In genomic region chr7:74527842-74528241, GRCh38 we compare ENCODE assay signal across 23 cellular contexts.
DNase-seq lines count a peak whose midpoint lies in the region; ATAC-seq and TF ChIP-seq lines count a peak whose summit lies in the region.
"Had no signal": no experiment of that assay in that cellular context is flagged by ENCODE, and none has a peak within 500 bp of the region (broad histone marks: within the 10 kb centered on the region; RNA-seq: fewer than 3 reads in every experiment).

No MANE protein-coding gene starts in this region.

- TF ChIP-seq EP300 in transverse colon (IDR thresholded peaks at IDR 0.05; ENCODE audit: low read depth), result no peak

- ATAC-seq in sciatic nerve, result no peak
- ATAC-seq: stimulated activated naive CD8-positive, alpha-beta T cell treated with anti-CD3 and anti-CD28 coated beads, Interleukin-15, Interleukin-2, amounts not matched to agents 100 U/mL and 50 U/mL, for 24 hours had no signal

- no peak for TF ChIP-seq CTCF in transverse colon (IDR thresholded peaks at IDR 0.05)

- H3K4me1 ChIP-seq in esophagus (ENCODE audit: control insufficient read depth in 2 of 2, insufficient read depth in 2 of 2, low read length in 1 of 2), result peaks cover 6 to 15% of the 10 kb centered on the region in 2 donors
- H3K4me1 ChIP-seq in transverse colon, result peaks cover 6 to 22% (median 17%) of the 10 kb centered on the region in 4 donors
- H3K4me1 ChIP-seq: esophagus muscularis mucosa had no signal

- in situ Hi-C loops in transverse colon (cut with MboI; ENCODE audit: low pct_ligation_motif_present in 1 of 4, low pct_unique_long_range_greater_than_20kb in 1 of 4, low sequenced_read_pairs in 3 of 4), result no loop called here

- H3K4me3 ChIP-seq in esophagus (ENCODE audit: low read depth in 1 of 2, low read length in 2 of 2), result no peak overlapping the region
- H3K4me3 ChIP-seq in transverse colon, result no peak overlapping the region
- H3K4me3 ChIP-seq: BLaER1, dorsolateral prefrontal cortex, esophagus muscularis mucosa, lung had no signal

- H3K27me3 ChIP-seq in esophagus (ENCODE audit: control insufficient read depth in 1 of 2, insufficient read depth in 2 of 2, low read length in 2 of 2), result no peaks in the 10 kb centered on the region
- no peaks in the 10 kb centered on the region for H3K27me3 ChIP-seq in transverse colon
- H3K27me3 ChIP-seq: BLaER1, dorsolateral prefrontal cortex, esophagus muscularis mucosa, neutrophil had no signal

- WGBS in esophagus, 2 donors, result 54 to 55% methylated on average over 7 of the region's 7 CpGs
- WGBS in transverse colon (ENCODE audit: low coverage in 1 of 2), 2 donors, result 40 to 50% methylated on average over 3 to 7 of the region's 7 CpGs

- H3K36me3 ChIP-seq in esophagus (ENCODE audit: control insufficient read depth in 2 of 2, insufficient read depth in 2 of 2, low read length in 1 of 2), result peaks cover 0 to 15% of the 10 kb centered on the region in 2 donors
- H3K36me3 ChIP-seq in transverse colon, result no peaks in the 10 kb centered on the region
- H3K36me3 ChIP-seq: neutrophil had no signal

- H3K27ac ChIP-seq in esophagus (ENCODE audit: low read depth in 2 of 2, low read length in 1 of 2), result peak overlapping the region; percentile 94 to 95
- peak overlapping the region; percentile 73 to 87 (median 82) for H3K27ac ChIP-seq in transverse colon
- H3K27ac ChIP-seq: BLaER1, dorsolateral prefrontal cortex, esophagus muscularis mucosa, neutrophil had no signal

- intact Hi-C loops in transverse colon (cut with DNase I; ENCODE audit: low total_unique reads) (no loop called here), sciatic nerve (cut with DNase I) (loop anchor here (5.0 kb wide), 1 partner anchor 221 kb away; no protein-coding TSS in a partner anchor)

- H3K9me3 ChIP-seq in esophagus (ENCODE audit: control insufficient read depth in 2 of 2, insufficient read depth in 1 of 2, low read depth in 1 of 2, low read length in 1 of 2) (no peaks in the 10 kb centered on the region), transverse colon (no peaks in the 10 kb centered on the region)
- H3K9me3 ChIP-seq: BLaER1, esophagus muscularis mucosa, neutrophil had no signal

- DNase-seq in NCI-H345 (lab: John Stamatoyannopoulos, UW), result peak; percentile 30
- no peak for DNase-seq in NCI-H345 treated with DMSO at 0.1 percent for 48 hours (lab: John Stamatoyannopoulos, UW; ENCODE audit: unreplicated experiment)
- DNase-seq in NCI-H748 treated with DMSO at 0.1 percent for 48 hours (lab: John Stamatoyannopoulos, UW), result peak; percentile 35
- DNase-seq in transverse colon, result peak; percentile 86
- no peak for DNase-seq in sciatic nerve (ENCODE audit: low spot score)
- DNase-seq in cerebellar cortex (ENCODE audit: low spot score), result no peak
- no peak for DNase-seq in GM19238 (ENCODE audit: insufficient read length, low spot score)
- DNase-seq: ACHN; activated naive CD4-positive, alpha-beta T cell treated with anti-CD3 and anti-CD28 coated beads for 36 hours; activated T-cell treated with anti-CD3 and anti-CD28 coated beads, Interleukin-2, amount 50 U/mL, for 48 hours; Calu3; caudate nucleus; dorsolateral prefrontal cortex; NCI-H1694; NCI-H524 treated with DMSO at 0.1 percent for 48 hours; stimulated activated CD4-positive, alpha-beta T cell treated with anti-CD3 and anti-CD28 coated beads, Interleukin-4, amount 100 ng/mL, for 24 hours; stimulated activated naive CD8-positive, alpha-beta T cell treated with anti-CD3 and anti-CD28 coated beads, Interleukin-15, Interleukin-2, amounts not matched to agents 100 U/mL and 50 U/mL, for 24 hours; T-helper 1 cell had no signal

- peak; percentile 38 for TF ChIP-seq POLR2A in transverse colon (IDR thresholded peaks at IDR 0.05)

Comparison
In these comparisons a context has a peak if more than half of its experiments do, and no peak if none do; other contexts are left out.
1. DNase-seq: peak in NCI-H345 (single experiment), NCI-H748 treated with DMSO at 0.1 percent for 48 hours (single experiment) and transverse colon (single experiment); none in NCI-H345 treated with DMSO at 0.1 percent for 48 hours (single experiment), sciatic nerve (single experiment), cerebellar cortex (single experiment) and GM19238 (single experiment).